ENCODE assay signal across 1 cellular context in the genomic region with DNA sequence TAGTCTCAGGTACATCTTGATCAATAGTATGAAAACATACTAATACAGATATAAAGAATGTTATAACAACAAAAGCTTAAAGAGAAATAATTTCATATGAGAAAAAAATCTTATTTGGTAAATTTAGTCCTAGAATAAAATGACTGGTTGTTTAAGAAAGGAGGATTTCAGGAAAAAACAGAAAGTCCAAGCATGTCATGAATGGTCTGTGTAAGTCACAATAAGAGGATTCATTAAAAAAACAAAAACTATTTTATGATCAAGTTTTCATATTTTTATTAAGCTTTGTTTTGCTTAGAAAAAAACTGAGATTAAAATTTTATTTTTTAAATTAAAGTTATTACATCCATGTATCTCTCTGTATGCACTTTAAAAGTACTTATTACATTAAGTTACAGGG.
TF ChIP-seq lines count a peak whose summit lies in the region.

No MANE protein-coding gene starts in this region.

TF ChIP-seq in GM23338, 12 proteins besides CTCF, POLR2A, EP300 and RAD21 (continued from another document):
- no peak for TF ChIP-seq ZNF114 (CRISPR knock-in tag; IDR thresholded peaks at IDR 0.05)
- TF ChIP-seq, protein P1, sequence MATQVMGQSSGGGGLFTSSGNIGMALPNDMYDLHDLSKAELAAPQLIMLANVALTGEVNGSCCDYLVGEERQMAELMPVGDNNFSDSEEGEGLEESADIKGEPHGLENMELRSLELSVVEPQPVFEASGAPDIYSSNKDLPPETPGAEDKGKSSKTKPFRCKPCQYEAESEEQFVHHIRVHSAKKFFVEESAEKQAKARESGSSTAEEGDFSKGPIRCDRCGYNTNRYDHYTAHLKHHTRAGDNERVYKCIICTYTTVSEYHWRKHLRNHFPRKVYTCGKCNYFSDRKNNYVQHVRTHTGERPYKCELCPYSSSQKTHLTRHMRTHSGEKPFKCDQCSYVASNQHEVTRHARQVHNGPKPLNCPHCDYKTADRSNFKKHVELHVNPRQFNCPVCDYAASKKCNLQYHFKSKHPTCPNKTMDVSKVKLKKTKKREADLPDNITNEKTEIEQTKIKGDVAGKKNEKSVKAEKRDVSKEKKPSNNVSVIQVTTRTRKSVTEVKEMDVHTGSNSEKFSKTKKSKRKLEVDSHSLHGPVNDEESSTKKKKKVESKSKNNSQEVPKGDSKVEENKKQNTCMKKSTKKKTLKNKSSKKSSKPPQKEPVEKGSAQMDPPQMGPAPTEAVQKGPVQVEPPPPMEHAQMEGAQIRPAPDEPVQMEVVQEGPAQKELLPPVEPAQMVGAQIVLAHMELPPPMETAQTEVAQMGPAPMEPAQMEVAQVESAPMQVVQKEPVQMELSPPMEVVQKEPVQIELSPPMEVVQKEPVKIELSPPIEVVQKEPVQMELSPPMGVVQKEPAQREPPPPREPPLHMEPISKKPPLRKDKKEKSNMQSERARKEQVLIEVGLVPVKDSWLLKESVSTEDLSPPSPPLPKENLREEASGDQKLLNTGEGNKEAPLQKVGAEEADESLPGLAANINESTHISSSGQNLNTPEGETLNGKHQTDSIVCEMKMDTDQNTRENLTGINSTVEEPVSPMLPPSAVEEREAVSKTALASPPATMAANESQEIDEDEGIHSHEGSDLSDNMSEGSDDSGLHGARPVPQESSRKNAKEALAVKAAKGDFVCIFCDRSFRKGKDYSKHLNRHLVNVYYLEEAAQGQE (IDR thresholded peaks at IDR 0.05; ENCODE audit: unreplicated experiment): no peak
- no peak for TF ChIP-seq POLR2AphosphoS5 (IDR thresholded peaks at IDR 0.05; ENCODE audit: low read depth)
- no peak for TF ChIP-seq EZH2phosphoT487 (IDR thresholded peaks at IDR 0.05; ENCODE audit: unreplicated experiment)
- TF ChIP-seq, protein P2, sequence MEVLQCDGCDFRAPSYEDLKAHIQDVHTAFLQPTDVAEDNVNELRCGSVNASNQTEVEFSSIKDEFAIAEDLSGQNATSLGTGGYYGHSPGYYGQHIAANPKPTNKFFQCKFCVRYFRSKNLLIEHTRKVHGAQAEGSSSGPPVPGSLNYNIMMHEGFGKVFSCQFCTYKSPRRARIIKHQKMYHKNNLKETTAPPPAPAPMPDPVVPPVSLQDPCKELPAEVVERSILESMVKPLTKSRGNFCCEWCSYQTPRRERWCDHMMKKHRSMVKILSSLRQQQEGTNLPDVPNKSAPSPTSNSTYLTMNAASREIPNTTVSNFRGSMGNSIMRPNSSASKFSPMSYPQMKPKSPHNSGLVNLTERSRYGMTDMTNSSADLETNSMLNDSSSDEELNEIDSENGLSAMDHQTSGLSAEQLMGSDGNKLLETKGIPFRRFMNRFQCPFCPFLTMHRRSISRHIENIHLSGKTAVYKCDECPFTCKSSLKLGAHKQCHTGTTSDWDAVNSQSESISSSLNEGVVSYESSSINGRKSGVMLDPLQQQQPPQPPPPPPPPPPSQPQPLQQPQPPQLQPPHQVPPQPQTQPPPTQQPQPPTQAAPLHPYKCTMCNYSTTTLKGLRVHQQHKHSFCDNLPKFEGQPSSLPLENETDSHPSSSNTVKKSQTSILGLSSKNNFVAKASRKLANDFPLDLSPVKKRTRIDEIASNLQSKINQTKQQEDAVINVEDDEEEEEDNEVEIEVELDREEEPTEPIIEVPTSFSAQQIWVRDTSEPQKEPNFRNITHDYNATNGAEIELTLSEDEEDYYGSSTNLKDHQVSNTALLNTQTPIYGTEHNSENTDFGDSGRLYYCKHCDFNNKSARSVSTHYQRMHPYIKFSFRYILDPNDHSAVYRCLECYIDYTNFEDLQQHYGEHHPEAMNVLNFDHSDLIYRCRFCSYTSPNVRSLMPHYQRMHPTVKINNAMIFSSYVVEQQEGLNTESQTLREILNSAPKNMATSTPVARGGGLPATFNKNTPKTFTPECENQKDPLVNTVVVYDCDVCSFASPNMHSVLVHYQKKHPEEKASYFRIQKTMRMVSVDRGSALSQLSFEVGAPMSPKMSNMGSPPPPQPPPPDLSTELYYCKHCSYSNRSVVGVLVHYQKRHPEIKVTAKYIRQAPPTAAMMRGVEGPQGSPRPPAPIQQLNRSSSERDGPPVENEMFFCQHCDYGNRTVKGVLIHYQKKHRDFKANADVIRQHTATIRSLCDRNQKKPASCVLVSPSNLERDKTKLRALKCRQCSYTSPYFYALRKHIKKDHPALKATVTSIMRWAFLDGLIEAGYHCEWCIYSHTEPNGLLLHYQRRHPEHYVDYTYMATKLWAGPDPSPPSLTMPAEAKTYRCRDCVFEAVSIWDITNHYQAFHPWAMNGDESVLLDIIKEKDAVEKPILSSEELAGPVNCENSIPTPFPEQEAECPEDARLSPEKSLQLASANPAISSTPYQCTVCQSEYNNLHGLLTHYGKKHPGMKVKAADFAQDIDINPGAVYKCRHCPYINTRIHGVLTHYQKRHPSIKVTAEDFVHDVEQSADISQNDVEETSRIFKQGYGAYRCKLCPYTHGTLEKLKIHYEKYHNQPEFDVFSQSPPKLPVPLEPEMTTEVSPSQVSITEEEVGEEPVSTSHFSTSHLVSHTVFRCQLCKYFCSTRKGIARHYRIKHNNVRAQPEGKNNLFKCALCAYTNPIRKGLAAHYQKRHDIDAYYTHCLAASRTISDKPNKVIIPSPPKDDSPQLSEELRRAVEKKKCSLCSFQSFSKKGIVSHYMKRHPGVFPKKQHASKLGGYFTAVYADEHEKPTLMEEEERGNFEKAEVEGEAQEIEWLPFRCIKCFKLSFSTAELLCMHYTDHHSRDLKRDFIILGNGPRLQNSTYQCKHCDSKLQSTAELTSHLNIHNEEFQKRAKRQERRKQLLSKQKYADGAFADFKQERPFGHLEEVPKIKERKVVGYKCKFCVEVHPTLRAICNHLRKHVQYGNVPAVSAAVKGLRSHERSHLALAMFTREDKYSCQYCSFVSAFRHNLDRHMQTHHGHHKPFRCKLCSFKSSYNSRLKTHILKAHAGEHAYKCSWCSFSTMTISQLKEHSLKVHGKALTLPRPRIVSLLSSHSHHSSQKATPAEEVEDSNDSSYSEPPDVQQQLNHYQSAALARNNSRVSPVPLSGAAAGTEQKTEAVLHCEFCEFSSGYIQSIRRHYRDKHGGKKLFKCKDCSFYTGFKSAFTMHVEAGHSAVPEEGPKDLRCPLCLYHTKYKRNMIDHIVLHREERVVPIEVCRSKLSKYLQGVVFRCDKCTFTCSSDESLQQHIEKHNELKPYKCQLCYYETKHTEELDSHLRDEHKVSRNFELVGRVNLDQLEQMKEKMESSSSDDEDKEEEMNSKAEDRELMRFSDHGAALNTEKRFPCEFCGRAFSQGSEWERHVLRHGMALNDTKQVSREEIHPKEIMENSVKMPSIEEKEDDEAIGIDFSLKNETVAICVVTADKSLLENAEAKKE (CRISPR knock-in tag; IDR thresholded peaks at IDR 0.05): no peak
